ENCODE assay signal across 2 cellular contexts in genomic region chr4:7381221-7381889, GRCh38.
TF ChIP-seq lines count a peak whose summit lies in the region.

No MANE protein-coding gene starts in this region.

TF ChIP-seq in SK-N-SH treated with all-trans-retinoic acid at 6 μM for 48 hours, 23 proteins besides CTCF, POLR2A, EP300 and RAD21 (continued from another document):
- TF ChIP-seq, protein P1, sequence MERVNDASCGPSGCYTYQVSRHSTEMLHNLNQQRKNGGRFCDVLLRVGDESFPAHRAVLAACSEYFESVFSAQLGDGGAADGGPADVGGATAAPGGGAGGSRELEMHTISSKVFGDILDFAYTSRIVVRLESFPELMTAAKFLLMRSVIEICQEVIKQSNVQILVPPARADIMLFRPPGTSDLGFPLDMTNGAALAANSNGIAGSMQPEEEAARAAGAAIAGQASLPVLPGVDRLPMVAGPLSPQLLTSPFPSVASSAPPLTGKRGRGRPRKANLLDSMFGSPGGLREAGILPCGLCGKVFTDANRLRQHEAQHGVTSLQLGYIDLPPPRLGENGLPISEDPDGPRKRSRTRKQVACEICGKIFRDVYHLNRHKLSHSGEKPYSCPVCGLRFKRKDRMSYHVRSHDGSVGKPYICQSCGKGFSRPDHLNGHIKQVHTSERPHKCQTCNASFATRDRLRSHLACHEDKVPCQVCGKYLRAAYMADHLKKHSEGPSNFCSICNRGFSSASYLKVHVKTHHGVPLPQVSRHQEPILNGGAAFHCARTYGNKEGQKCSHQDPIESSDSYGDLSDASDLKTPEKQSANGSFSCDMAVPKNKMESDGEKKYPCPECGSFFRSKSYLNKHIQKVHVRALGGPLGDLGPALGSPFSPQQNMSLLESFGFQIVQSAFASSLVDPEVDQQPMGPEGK (CRISPR knock-in tag; IDR thresholded peaks at IDR 0.05; ENCODE audit: borderline replicate concordance): no peak
- TF ChIP-seq ARNTL (CRISPR knock-in tag; IDR thresholded peaks at IDR 0.05; ENCODE audit: borderline replicate concordance, low read depth) (no peak), ESRRG (CRISPR knock-in tag; IDR thresholded peaks at IDR 0.05) (no peak), ISL1 (CRISPR knock-in tag; IDR thresholded peaks at IDR 0.05) (no peak), OSR1 (CRISPR knock-in tag; IDR thresholded peaks at IDR 0.05) (no peak), ZFP30 (CRISPR knock-in tag; IDR thresholded peaks at IDR 0.05) (no peak), TSHZ2 (CRISPR knock-in tag; IDR thresholded peaks at IDR 0.05) (no peak), CSRNP3 (CRISPR knock-in tag; IDR thresholded peaks at IDR 0.05) (no peak), PPARA (CRISPR knock-in tag; IDR thresholded peaks at IDR 0.05; ENCODE audit: borderline replicate concordance) (no peak), GLIS3 (CRISPR knock-in tag; IDR thresholded peaks at IDR 0.05) (no peak)

TF ChIP-seq in SK-N-SH, 30 proteins besides CTCF, POLR2A, EP300 and RAD21 (continued from another document):
- TF ChIP-seq, protein P2, sequence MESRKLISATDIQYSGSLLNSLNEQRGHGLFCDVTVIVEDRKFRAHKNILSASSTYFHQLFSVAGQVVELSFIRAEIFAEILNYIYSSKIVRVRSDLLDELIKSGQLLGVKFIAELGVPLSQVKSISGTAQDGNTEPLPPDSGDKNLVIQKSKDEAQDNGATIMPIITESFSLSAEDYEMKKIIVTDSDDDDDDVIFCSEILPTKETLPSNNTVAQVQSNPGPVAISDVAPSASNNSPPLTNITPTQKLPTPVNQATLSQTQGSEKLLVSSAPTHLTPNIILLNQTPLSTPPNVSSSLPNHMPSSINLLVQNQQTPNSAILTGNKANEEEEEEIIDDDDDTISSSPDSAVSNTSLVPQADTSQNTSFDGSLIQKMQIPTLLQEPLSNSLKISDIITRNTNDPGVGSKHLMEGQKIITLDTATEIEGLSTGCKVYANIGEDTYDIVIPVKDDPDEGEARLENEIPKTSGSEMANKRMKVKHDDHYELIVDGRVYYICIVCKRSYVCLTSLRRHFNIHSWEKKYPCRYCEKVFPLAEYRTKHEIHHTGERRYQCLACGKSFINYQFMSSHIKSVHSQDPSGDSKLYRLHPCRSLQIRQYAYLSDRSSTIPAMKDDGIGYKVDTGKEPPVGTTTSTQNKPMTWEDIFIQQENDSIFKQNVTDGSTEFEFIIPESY (IDR thresholded peaks at IDR 0.05; ENCODE audit: borderline replicate concordance, low read depth): no peak
- TF ChIP-seq PBX3 (IDR thresholded peaks at IDR 0.05) (no peak), MXI1 (IDR thresholded peaks at IDR 0.05; ENCODE audit: low read depth, low read length) (no peak), FOSL2 (IDR thresholded peaks at IDR 0.05; ENCODE audit: borderline replicate concordance, low read depth) (no peak), GABPA (IDR thresholded peaks at IDR 0.05; ENCODE audit: low read depth) (no peak)
- TF ChIP-seq, protein P3, sequence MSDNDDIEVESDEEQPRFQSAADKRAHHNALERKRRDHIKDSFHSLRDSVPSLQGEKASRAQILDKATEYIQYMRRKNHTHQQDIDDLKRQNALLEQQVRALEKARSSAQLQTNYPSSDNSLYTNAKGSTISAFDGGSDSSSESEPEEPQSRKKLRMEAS (IDR thresholded peaks at IDR 0.05; ENCODE audit: low read depth): no peak
- TF ChIP-seq, protein P4, sequence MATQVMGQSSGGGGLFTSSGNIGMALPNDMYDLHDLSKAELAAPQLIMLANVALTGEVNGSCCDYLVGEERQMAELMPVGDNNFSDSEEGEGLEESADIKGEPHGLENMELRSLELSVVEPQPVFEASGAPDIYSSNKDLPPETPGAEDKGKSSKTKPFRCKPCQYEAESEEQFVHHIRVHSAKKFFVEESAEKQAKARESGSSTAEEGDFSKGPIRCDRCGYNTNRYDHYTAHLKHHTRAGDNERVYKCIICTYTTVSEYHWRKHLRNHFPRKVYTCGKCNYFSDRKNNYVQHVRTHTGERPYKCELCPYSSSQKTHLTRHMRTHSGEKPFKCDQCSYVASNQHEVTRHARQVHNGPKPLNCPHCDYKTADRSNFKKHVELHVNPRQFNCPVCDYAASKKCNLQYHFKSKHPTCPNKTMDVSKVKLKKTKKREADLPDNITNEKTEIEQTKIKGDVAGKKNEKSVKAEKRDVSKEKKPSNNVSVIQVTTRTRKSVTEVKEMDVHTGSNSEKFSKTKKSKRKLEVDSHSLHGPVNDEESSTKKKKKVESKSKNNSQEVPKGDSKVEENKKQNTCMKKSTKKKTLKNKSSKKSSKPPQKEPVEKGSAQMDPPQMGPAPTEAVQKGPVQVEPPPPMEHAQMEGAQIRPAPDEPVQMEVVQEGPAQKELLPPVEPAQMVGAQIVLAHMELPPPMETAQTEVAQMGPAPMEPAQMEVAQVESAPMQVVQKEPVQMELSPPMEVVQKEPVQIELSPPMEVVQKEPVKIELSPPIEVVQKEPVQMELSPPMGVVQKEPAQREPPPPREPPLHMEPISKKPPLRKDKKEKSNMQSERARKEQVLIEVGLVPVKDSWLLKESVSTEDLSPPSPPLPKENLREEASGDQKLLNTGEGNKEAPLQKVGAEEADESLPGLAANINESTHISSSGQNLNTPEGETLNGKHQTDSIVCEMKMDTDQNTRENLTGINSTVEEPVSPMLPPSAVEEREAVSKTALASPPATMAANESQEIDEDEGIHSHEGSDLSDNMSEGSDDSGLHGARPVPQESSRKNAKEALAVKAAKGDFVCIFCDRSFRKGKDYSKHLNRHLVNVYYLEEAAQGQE (IDR thresholded peaks at IDR 0.05; ENCODE audit: low read depth, low read length): no peak
